27 cellular contexts compared by ENCODE assay signal in genomic region chr3:48413086-48413485, GRCh38. TPM values are rescaled to one million over a fixed set of nuclear protein-coding genes. Genes with fewer than 3 reads are reported as not detected.
A peak's percentile ranks its signal among the peaks of the same experiment; 100 is the strongest.
DNase-seq lines count a peak whose midpoint lies in the region; ATAC-seq, FAIRE-seq and TF ChIP-seq lines count a peak whose summit lies in the region.
"Had no signal": no experiment of that assay in that cellular context is flagged by ENCODE, and none has a peak within 500 bp of the region (broad histone marks: within the 10 kb centered on the region; RNA-seq: fewer than 3 reads in every experiment).

No MANE protein-coding gene starts in this region.

- H3K9me3 ChIP-seq in muscle layer of colon (ENCODE audit: low read length) (no peaks in the 10 kb centered on the region), upper lobe of left lung (no peaks in the 10 kb centered on the region)
- H3K9me3 ChIP-seq: colonic mucosa, SJCRH30, testis had no signal

- peak; percentile 29 for DNase-seq in RPMI8226
- peak; percentile 37 for DNase-seq in epithelial cell of esophagus (ENCODE audit: low read depth)
- no peak for DNase-seq in urothelium cell line (ENCODE audit: low spot score)
- no peak for DNase-seq in stimulated activated CD4-positive, alpha-beta T cell treated with anti-CD3 and anti-CD28 coated beads, Interleukin-12 subunit alpha, Interleukin-12 subunit beta, amount 100 ng/mL, for 4 hours
- no peak for DNase-seq in upper lobe of left lung
- DNase-seq: activated CD4-positive, alpha-beta T cell treated with anti-CD3 and anti-CD28 coated beads for 36 hours; activated gamma-delta T cell treated with Interleukin-2 at 50 U/mL for 16 hours; activated T-cell treated with anti-CD3 and anti-CD28 coated beads, Interleukin-2, amount 50 U/mL, for 24 hours; brain microvascular endothelial cell; colonic mucosa; effector memory CD8-positive, alpha-beta T cell; GM23248; KG1; kidney glomerular epithelial cell; NCI-H146; NCI-H510A treated with DMSO at 0.1 percent for 48 hours; nucleus accumbens; SJCRH30; stimulated activated CD4-positive, alpha-beta T cell treated with anti-CD3 and anti-CD28 coated beads, Interleukin-2, amount 100 ng/mL, for 48 hours; testis had no signal

- H3K36me3 ChIP-seq in muscle layer of colon (ENCODE audit: insufficient read depth, low read length), result peaks cover 90% of the 10 kb centered on the region
- H3K36me3 ChIP-seq in upper lobe of left lung, result peaks cover 9 to 96% (median 79%) of the 10 kb centered on the region in 4 donors
- H3K36me3 ChIP-seq: brain microvascular endothelial cell had no signal

- ATAC-seq in GM19397 (IDR thresholded peaks at IDR 0.05; ENCODE audit: unreplicated experiment), result no peak
- no peak for ATAC-seq in upper lobe of left lung (ENCODE audit: low FRiP score in 2 of 2)
- ATAC-seq: activated CD4-positive, alpha-beta T cell treated with anti-CD3 and anti-CD28 coated beads for 36 hours; effector memory CD8-positive, alpha-beta T cell; Panc1; stimulated activated memory B cell treated with anti-CD40 and anti-IgM and Interleukin-4, amounts not matched to agents 10 μg/mL and 1 μg/mL and 100 μg/mL, for 72 hours had no signal

- TF ChIP-seq CTCF in epithelial cell of esophagus (IDR thresholded peaks at IDR 0.05; ENCODE audit: insufficient read depth, low read depth, low read length, missing control alignments), result no peak
- no peak for TF ChIP-seq CTCF in upper lobe of left lung (IDR thresholded peaks at IDR 0.05)

- H3K27ac ChIP-seq in muscle layer of colon (ENCODE audit: low read depth, low read length), result peak overlapping the region; percentile 14
- H3K27ac ChIP-seq in upper lobe of left lung, result no peak overlapping the region
- H3K27ac ChIP-seq: brain microvascular endothelial cell, colonic mucosa, GM23248, SJCRH30, testis had no signal

- H3K9ac ChIP-seq in muscle layer of colon (ENCODE audit: low read length), result no peak overlapping the region
- H3K9ac ChIP-seq: GM23248 had no signal

- no peaks in the 10 kb centered on the region for H3K27me3 ChIP-seq in muscle layer of colon (ENCODE audit: control insufficient read depth in 1 of 2, insufficient read depth in 2 of 2, low read length in 2 of 2)
- no peaks in the 10 kb centered on the region for H3K27me3 ChIP-seq in upper lobe of left lung
- H3K27me3 ChIP-seq: brain microvascular endothelial cell, colonic mucosa, SJCRH30, testis had no signal

- no peak for TF ChIP-seq EP300 in upper lobe of left lung (IDR thresholded peaks at IDR 0.05)

- 89 to 90% methylated on average over 8 of the region's 8 CpGs for WGBS in upper lobe of left lung, 2 donors

- H3K4me3 ChIP-seq in epithelial cell of esophagus (ENCODE audit: low read length), result no peak overlapping the region
- no peak overlapping the region for H3K4me3 ChIP-seq in muscle layer of colon (ENCODE audit: low read depth in 1 of 2, low read length in 2 of 2)
- no peak overlapping the region for H3K4me3 ChIP-seq in upper lobe of left lung
- H3K4me3 ChIP-seq: colonic mucosa, GM23248, SJCRH30, testis had no signal

- H3K4me1 ChIP-seq in muscle layer of colon (ENCODE audit: insufficient read depth, low read length), result peaks cover 11% of the 10 kb centered on the region
- H3K4me1 ChIP-seq in upper lobe of left lung, result no peaks in the 10 kb centered on the region
- H3K4me1 ChIP-seq: colonic mucosa, SJCRH30, testis had no signal

- TF ChIP-seq POLR2A in upper lobe of left lung (IDR thresholded peaks at IDR 0.05), result no peak

- FAIRE-seq in urothelium cell line (lab: Jason Lieb, UNC), result peak; percentile 58

RNA-seq across cellular contexts. Expression of gene PLXNB1, which starts 16.8 kb away (rescaled TPM):
- 100 to 1,000 TPM in 4 of 6 donors, 10 to 100 TPM in 2; 91.2 to 588 (median 123) TPM for total RNA-seq in upper lobe of left lung

RNA-seq across cellular contexts. Expression of gene CCDC51, which starts 26.8 kb away (rescaled TPM):
- total RNA-seq in upper lobe of left lung, result 10 to 100 TPM in 5 of 6 donors, 1 to 10 TPM in 1; 6.3 to 18.2 (median 13.2) TPM

RNA-seq across cellular contexts. Expression of gene TMA7, which starts 27.0 kb away (rescaled TPM):
- 100 to 1,000 TPM; 115 to 282 (median 163) TPM for total RNA-seq in upper lobe of left lung

RNA-seq across cellular contexts. Expression of gene ATRIP, which starts 33.5 kb away (rescaled TPM):
- 10 to 100 TPM in 1 of 6 donors, 1 to 10 TPM in 5; 5.1 to 10.5 (median 6.5) TPM for total RNA-seq in upper lobe of left lung

RNA-seq across cellular contexts. Expression of gene FBXW12, which starts 41.1 kb away (rescaled TPM):
- not detected for total RNA-seq in upper lobe of left lung
- total RNA-seq: activated CD8-positive, alpha-beta memory T cell treated with anti-CD3 and anti-CD28 coated beads for 36 hours; CD8-positive, alpha-beta memory T cell; colonic mucosa; GM23248; T-helper 1 cell treated with Interleukin-12 subunit alpha and Interleukin-12 subunit beta and Interleukin-4 antibody, amounts not matched to agents 30 ng/mL and 1 ng/mL, for 36 hours had no signal

Comparison
In these comparisons a context has a peak if more than half of its experiments do, and no peak if none do; other contexts are left out.
1. DNase-seq: peak in RPMI8226 (single experiment) and epithelial cell of esophagus (single experiment); none in urothelium cell line (single experiment), stimulated activated CD4-positive, alpha-beta T cell treated with anti-CD3 and anti-CD28 coated beads, Interleukin-12 subunit alpha, Interleukin-12 subunit beta, amount 100 ng/mL, for 4 hours (single experiment) and upper lobe of left lung (0 of 2).